In genomic region chrX:16848541-16848940, GRCh38 we compare ENCODE assay signal across 21 cellular contexts. TPM values are rescaled to one million over a fixed set of nuclear protein-coding genes. Genes with fewer than 3 reads are reported as not detected.
DNase-seq lines count a peak whose midpoint lies in the region; ATAC-seq, FAIRE-seq and TF ChIP-seq lines count a peak whose summit lies in the region.
"Had no signal": no experiment of that assay in that cellular context is flagged by ENCODE, and none has a peak within 500 bp of the region (broad histone marks: within the 10 kb centered on the region; RNA-seq: fewer than 3 reads in every experiment).

No MANE protein-coding gene starts in this region.

- no peak overlapping the region for H2AFZ ChIP-seq in astrocyte (ENCODE audit: low read depth, low read length)

- H3K9me3 Mint-ChIP-seq in astrocyte (ENCODE audit: unreplicated experiment) = no peaks in the 10 kb centered on the region
- no peaks in the 10 kb centered on the region for H3K9me3 Mint-ChIP-seq in glutamatergic neuron (ENCODE audit: unreplicated experiment)
- H3K9me3 Mint-ChIP-seq: CD4-positive, alpha-beta T cell; IgD-negative memory B cell had no signal

- H3K4me1 Mint-ChIP-seq in T-helper 17 cell (peaks cover 1% of the 10 kb centered on the region), astrocyte (ENCODE audit: low read depth, unreplicated experiment) (no peaks in the 10 kb centered on the region), glutamatergic neuron (ENCODE audit: low read depth, unreplicated experiment) (no peaks in the 10 kb centered on the region)
- H3K4me1 Mint-ChIP-seq: IgD-negative memory B cell had no signal

- no peak overlapping the region for H3K27ac ChIP-seq in astrocyte (ENCODE audit: low read depth, low read length)
- H3K27ac ChIP-seq: BLaER1, SJCRH30 had no signal

- H3K4me3 ChIP-seq in AG09309 (ENCODE audit: control insufficient read depth, low read depth, low read length) (no peak overlapping the region), astrocyte (ENCODE audit: insufficient read depth, low read depth, low read length) (no peak overlapping the region), foreskin fibroblast (ENCODE audit: low read depth in 1 of 2, low read length in 2 of 2) (no peak overlapping the region)
- H3K4me3 ChIP-seq: BLaER1, HAP-1, SJCRH30 had no signal

- TF ChIP-seq CTCF in AG09309 (IDR thresholded peaks at IDR 0.05; ENCODE audit: control insufficient read depth, insufficient read depth, low read depth, low read length, missing control alignments) (no peak), astrocyte (IDR thresholded peaks at IDR 0.05; ENCODE audit: insufficient read depth, low read depth, low read length) (no peak), foreskin fibroblast (IDR thresholded peaks at IDR 0.05; ENCODE audit: low read depth, low read length) (no peak), glutamatergic neuron (IDR thresholded peaks at IDR 0.05; ENCODE audit: partially characterized antibody, unreplicated experiment) (no peak)

- H3K36me3 ChIP-seq in astrocyte (ENCODE audit: insufficient read depth, low read length) = peaks cover 27% of the 10 kb centered on the region

- peaks cover 2% of the 10 kb centered on the region for H3K4me1 ChIP-seq in astrocyte (ENCODE audit: insufficient read depth, low read length)
- H3K4me1 ChIP-seq: BLaER1, SJCRH30 had no signal

- H3K36me3 Mint-ChIP-seq in T-helper 17 cell (ENCODE audit: low read depth) (peaks cover 2% of the 10 kb centered on the region), astrocyte (ENCODE audit: low read depth, unreplicated experiment) (no peaks in the 10 kb centered on the region), glutamatergic neuron (ENCODE audit: unreplicated experiment) (no peaks in the 10 kb centered on the region)

- FAIRE-seq in astrocyte (lab: Jason Lieb, UNC) = peak; percentile 91
- FAIRE-seq: A204.1, RCC 7860 had no signal

- H4K20me1 ChIP-seq in astrocyte (ENCODE audit: insufficient read depth, low read length) = no peaks in the 10 kb centered on the region

- H3K4me2 ChIP-seq in astrocyte (ENCODE audit: low read length) = no peak overlapping the region
- H3K4me2 ChIP-seq: BLaER1 had no signal

- no peaks in the 10 kb centered on the region for H3K27me3 ChIP-seq in astrocyte (ENCODE audit: insufficient read depth, low read length)
- H3K27me3 ChIP-seq: BLaER1, SJCRH30 had no signal

- H3K4me3 Mint-ChIP-seq in T-helper 17 cell (peak overlapping the region; percentile 15), astrocyte (ENCODE audit: unreplicated experiment) (no peak overlapping the region), glutamatergic neuron (ENCODE audit: unreplicated experiment) (no peak overlapping the region)
- H3K4me3 Mint-ChIP-seq: CD4-positive, alpha-beta T cell; IgD-negative memory B cell had no signal

- no peak overlapping the region for H3K27ac Mint-ChIP-seq in T-helper 17 cell
- H3K27ac Mint-ChIP-seq in astrocyte (ENCODE audit: unreplicated experiment) = no peak overlapping the region
- no peak overlapping the region for H3K27ac Mint-ChIP-seq in glutamatergic neuron (ENCODE audit: unreplicated experiment)
- H3K27ac Mint-ChIP-seq: CD4-positive, alpha-beta T cell; IgD-negative memory B cell had no signal

- peak; percentile 45 for DNase-seq in AG09309 (ENCODE audit: low read depth)
- DNase-seq in T-helper 17 cell = no peak
- no peak for DNase-seq in astrocyte (ENCODE audit: low read depth)
- peak; percentile 27 to 29 for DNase-seq in foreskin fibroblast
- no peak for DNase-seq in glutamatergic neuron
- no peak for DNase-seq in NCI-H82 (lab: John Stamatoyannopoulos, UW)
- DNase-seq: CD4-positive, alpha-beta T cell; COR-L47; DMS79; NCI-H1105; NCI-H146; NCI-H2029; NCI-H2227 treated with DMSO at 0.1 percent for 48 hours; NCI-H510A treated with DMSO at 0.1 percent for 48 hours; SJCRH30 had no signal

- H3K79me2 ChIP-seq in astrocyte (ENCODE audit: insufficient read depth, low read length) = peaks cover 7% of the 10 kb centered on the region

- H3K9ac ChIP-seq in astrocyte (ENCODE audit: low read length) = no peak overlapping the region
- H3K9ac ChIP-seq: BLaER1 had no signal

- ATAC-seq in T-helper 17 cell (no peak), GM21825 (IDR thresholded peaks at IDR 0.05; ENCODE audit: unreplicated experiment) (no peak)

- no peaks in the 10 kb centered on the region for H3K27me3 Mint-ChIP-seq in T-helper 17 cell
- H3K27me3 Mint-ChIP-seq in astrocyte (ENCODE audit: low read depth, unreplicated experiment) = no peaks in the 10 kb centered on the region
- no peaks in the 10 kb centered on the region for H3K27me3 Mint-ChIP-seq in glutamatergic neuron (ENCODE audit: unreplicated experiment)
- H3K27me3 Mint-ChIP-seq: CD4-positive, alpha-beta T cell had no signal

- no peaks in the 10 kb centered on the region for H3K9me3 ChIP-seq in T-helper 17 cell (ENCODE audit: control insufficient read depth, low read length, poor library complexity, severe bottlenecking)
- H3K9me3 ChIP-seq in astrocyte (ENCODE audit: insufficient read depth, low read depth, low read length) = no peaks in the 10 kb centered on the region
- H3K9me3 ChIP-seq: BLaER1, HAP-1, SJCRH30 had no signal

RNA-seq across cellular contexts. Expression of gene RBBP7, which starts 21.6 kb away (rescaled TPM):
- 100 to 1,000 TPM; 103 to 105 TPM for total RNA-seq in T-helper 17 cell
- 77.6 and 86.1 TPM in 2 replicates for total RNA-seq in astrocyte
- total RNA-seq in glutamatergic neuron (ENCODE audit: unreplicated experiment) = 79.2 TPM

Comparison
In these comparisons a context has a peak if more than half of its experiments do, and no peak if none do; other contexts are left out.
1. DNase-seq: peak in AG09309 (single experiment) and foreskin fibroblast (2 of 2); none in T-helper 17 cell (0 of 3), astrocyte (single experiment), glutamatergic neuron (single experiment) and NCI-H82 (single experiment).